ENCODE assay signal across 30 cellular contexts in genomic region chr10:24556137-24556536, GRCh38.
"Had no signal": no experiment of that assay in that cellular context is flagged by ENCODE, and none has a peak within 500 bp of the region (broad histone marks: within the 10 kb centered on the region; RNA-seq: fewer than 3 reads in every experiment).

No MANE protein-coding gene starts in this region.

- H3K36me3 ChIP-seq: adrenal gland, ascending aorta, cardiac muscle cell, colonic mucosa, esophagus muscularis mucosa, heart right ventricle, left lung, lower lobe of right lung, stomach, thyroid gland, upper lobe of left lung, vagina had no signal

- H3K4me3 ChIP-seq: adrenal gland, ascending aorta, cardiac muscle cell, colonic mucosa, esophagus muscularis mucosa, heart right ventricle, left lung, lower lobe of right lung, stomach, thyroid gland, upper lobe of left lung, vagina had no signal

- H3K36me3 Mint-ChIP-seq: activated naive CD8-positive, alpha-beta T cell treated with anti-CD3 and anti-CD28 coated beads for 36 hours; brain; naive thymus-derived CD8-positive, alpha-beta T cell; stimulated activated naive B cell treated with anti-CD40 and anti-IgM and Interleukin-4, amounts not matched to agents 10 μg/mL and 1 μg/mL and 100 μg/mL, for 72 hours had no signal

- H3K9me3 ChIP-seq: adrenal gland, ascending aorta, colonic mucosa, esophagus muscularis mucosa, heart right ventricle, left lung, lower lobe of right lung, thyroid gland, upper lobe of left lung, vagina had no signal

- H3K4me1 Mint-ChIP-seq: stimulated activated naive B cell treated with anti-CD40 and anti-IgM and Interleukin-4, amounts not matched to agents 10 μg/mL and 1 μg/mL and 100 μg/mL, for 72 hours had no signal

- H3K4me1 ChIP-seq: ascending aorta, colonic mucosa, left lung had no signal

- H3K27me3 Mint-ChIP-seq: activated naive CD8-positive, alpha-beta T cell treated with anti-CD3 and anti-CD28 coated beads for 36 hours had no signal

- H3K27ac Mint-ChIP-seq: activated CD4-positive, alpha-beta T cell treated with anti-CD3 and anti-CD28 coated beads for 36 hours; activated naive CD4-positive, alpha-beta T cell treated with anti-CD3 and anti-CD28 coated beads for 36 hours; activated naive CD8-positive, alpha-beta T cell treated with anti-CD3 and anti-CD28 coated beads for 36 hours; activated T-helper 1 cell treated with anti-CD3 and anti-CD28 coated beads, Interleukin-12 subunit alpha, Interleukin-12 subunit beta, Interleukin-2, Interleukin-4 antibody, amounts not matched to agents 30 ng/mL and 10 ng/mL and 1 ng/mL, durations not matched to agents 14 hours and 24 hours and 36 hours; stimulated activated naive B cell treated with anti-CD40 and anti-IgM and Interleukin-4, amounts not matched to agents 10 μg/mL and 1 μg/mL and 100 μg/mL, for 72 hours; T-helper 17 cell had no signal

- H3K27ac ChIP-seq: adrenal gland, ascending aorta, cardiac muscle cell, colonic mucosa, esophagus muscularis mucosa, foreskin keratinocyte, heart right ventricle, left lung, lower lobe of right lung, stomach, thyroid gland, upper lobe of left lung, vagina had no signal

- DNase-seq: activated CD4-positive, alpha-beta T cell treated with anti-CD3 and anti-CD28 coated beads for 36 hours; activated CD4-positive, CD25-positive, alpha-beta regulatory T cell; activated effector memory CD4-positive, alpha-beta T cell treated with anti-CD3 and anti-CD28 coated beads, Interleukin-2, amount 50 U/mL, for 16 hours; activated naive CD4-positive, alpha-beta T cell treated with anti-CD3 and anti-CD28 coated beads for 36 hours; activated naive CD8-positive, alpha-beta T cell treated with anti-CD3 and anti-CD28 coated beads for 36 hours; activated T-cell treated with anti-CD3 and anti-CD28 coated beads, Interleukin-2, amount 50 U/mL, for 1 hour; cerebellar nuclear complex; colonic mucosa; heart right ventricle; left lung; lower lobe of right lung; mesenchymal stem cell; naive thymus-derived CD8-positive, alpha-beta T cell; posterior cingulate gyrus; stimulated activated CD4-positive, alpha-beta T cell treated with anti-CD3 and anti-CD28 coated beads, Interleukin-15, amount 100 ng/mL, for 24 hours; stimulated activated CD4-positive, alpha-beta T cell treated with anti-CD3 and anti-CD28 coated beads, Interleukin-2, amount 100 ng/mL, for 24 hours; stimulated activated naive B cell treated with anti-CD40 and anti-IgM and Interleukin-4, amounts not matched to agents 10 μg/mL and 1 μg/mL and 100 μg/mL, for 72 hours; stomach; T-helper 17 cell; T1000; thyroid gland had no signal

- ATAC-seq: naive thymus-derived CD8-positive, alpha-beta T cell; stimulated activated naive B cell treated with anti-CD40 and anti-IgM and Interleukin-4, amounts not matched to agents 10 μg/mL and 1 μg/mL and 100 μg/mL, for 72 hours; T-helper 17 cell had no signal

- H3K9me3 Mint-ChIP-seq: activated naive CD4-positive, alpha-beta T cell treated with anti-CD3 and anti-CD28 coated beads for 36 hours; activated T-helper 1 cell treated with anti-CD3 and anti-CD28 coated beads, Interleukin-12 subunit alpha, Interleukin-12 subunit beta, Interleukin-2, Interleukin-4 antibody, amounts not matched to agents 30 ng/mL and 10 ng/mL and 1 ng/mL, durations not matched to agents 14 hours and 24 hours and 36 hours; naive thymus-derived CD8-positive, alpha-beta T cell had no signal

- H3K27me3 ChIP-seq: adrenal gland, ascending aorta, cardiac muscle cell, colonic mucosa, foreskin keratinocyte, heart right ventricle, left lung, stomach, thyroid gland, upper lobe of left lung, vagina had no signal

- H3K4me3 Mint-ChIP-seq: activated CD4-positive, alpha-beta T cell treated with anti-CD3 and anti-CD28 coated beads for 36 hours; activated naive CD4-positive, alpha-beta T cell treated with anti-CD3 and anti-CD28 coated beads for 36 hours; activated naive CD8-positive, alpha-beta T cell treated with anti-CD3 and anti-CD28 coated beads for 36 hours; activated T-helper 1 cell treated with anti-CD3 and anti-CD28 coated beads, Interleukin-12 subunit alpha, Interleukin-12 subunit beta, Interleukin-2, Interleukin-4 antibody, amounts not matched to agents 30 ng/mL and 10 ng/mL and 1 ng/mL, durations not matched to agents 14 hours and 24 hours and 36 hours; brain; naive thymus-derived CD8-positive, alpha-beta T cell; stimulated activated naive B cell treated with anti-CD40 and anti-IgM and Interleukin-4, amounts not matched to agents 10 μg/mL and 1 μg/mL and 100 μg/mL, for 72 hours; T-helper 17 cell had no signal
